1 cellular context compared by ENCODE assay signal in genomic region chr17:75979705-75980187, GRCh38.
A peak's percentile ranks its signal among the peaks of the same experiment; 100 is the strongest.
TF ChIP-seq lines count a peak whose summit lies in the region.

No MANE protein-coding gene starts in this region.

TF ChIP-seq in H1, 55 proteins besides CTCF, POLR2A, EP300 and RAD21:
- TF ChIP-seq ASH2L (IDR thresholded peaks at IDR 0.05; ENCODE audit: low read length) (peak; percentile 18), FOSL1 (IDR thresholded peaks at IDR 0.05; ENCODE audit: insufficient read depth, low read depth, low read length) (no peak), SP4 (IDR thresholded peaks at IDR 0.05; ENCODE audit: low read length) (no peak), JUN (IDR thresholded peaks at IDR 0.05; ENCODE audit: low read depth, low read length) (no peak), YY1 (IDR thresholded peaks at IDR 0.05; ENCODE audit: low read depth, low read length) (peak; percentile 83), CREB1 (IDR thresholded peaks at IDR 0.05) (no peak)
